10 cellular contexts compared by ENCODE assay signal in genomic region chr11:102047305-102047924, GRCh38. TPM values are rescaled to one million over a fixed set of nuclear protein-coding genes. Genes with fewer than 3 reads are reported as not detected.
DNase-seq lines count a peak whose midpoint lies in the region; ATAC-seq, FAIRE-seq and TF ChIP-seq lines count a peak whose summit lies in the region.
"Had no signal": no experiment of that assay in that cellular context is flagged by ENCODE, and none has a peak within 500 bp of the region (broad histone marks: within the 10 kb centered on the region; RNA-seq: fewer than 3 reads in every experiment).

TSS of gene CFAP300 (plus strand) at chr11:102047437. CDS start at chr11:102047471, 34 bp downstream.

- no peak for FAIRE-seq in endothelial cell of umbilical vein (lab: Jason Lieb, UNC)

- H2BK12ac ChIP-seq in mesenchymal stem cell (ENCODE audit: low read length in 2 of 2), result peak within 1 kb of the TSS; percentile 59 to 71

- no peak within 1 kb of the TSS for H3K27ac ChIP-seq in endothelial cell of umbilical vein (ENCODE audit: insufficient read depth, low read depth, low read length)
- no peak within 1 kb of the TSS for H3K27ac ChIP-seq in mesenchymal stem cell (ENCODE audit: low read length, poor library complexity, severe bottlenecking)
- H3K27ac ChIP-seq: neutrophil had no signal

- CTCF ChIA-PET in endothelial cell of umbilical vein (lab: Charles Lee), result interaction anchor here (0.7 to 1.7 kb wide), 3 partner anchors 39 to 187 kb away, joined by 3 to 6 read pairs (median 5); no protein-coding TSS in a partner anchor

- TF ChIP-seq POLR2A in endothelial cell of umbilical vein (IDR thresholded peaks at IDR 0.05; ENCODE audit: low read depth, low read length), result no peak

- H3K9ac ChIP-seq in endothelial cell of umbilical vein (replicated peaks; ENCODE audit: extremely low read depth, insufficient read depth, low read length) (no peak within 1 kb of the TSS), mesenchymal stem cell (ENCODE audit: low read length) (peak within 1 kb of the TSS; percentile 96)

- H3K4me3 ChIP-seq in endothelial cell of umbilical vein (replicated peaks in 1 of 3; ENCODE audit: insufficient read depth in 1 of 3, low read depth in 1 of 3, low read length in 3 of 3) (peak within 1 kb of the TSS; percentile 24 to 60 (median 42)), mesenchymal stem cell (ENCODE audit: insufficient read depth in 1 of 2, low read depth in 1 of 2, low read length in 2 of 2) (peak within 1 kb of the TSS; percentile 65 to 86)

- H3K9me3 ChIP-seq in endothelial cell of umbilical vein (replicated peaks; ENCODE audit: control insufficient read depth, insufficient read depth, low read length) (no peaks in the 10 kb centered on the region), mesenchymal stem cell (ENCODE audit: control insufficient read depth, low read length) (no peaks in the 10 kb centered on the region)
- H3K9me3 ChIP-seq: neutrophil had no signal

- no peaks in the 10 kb centered on the region for H3K36me3 ChIP-seq in endothelial cell of umbilical vein (ENCODE audit: control insufficient read depth in 2 of 2, extremely low read depth in 1 of 2, insufficient read depth in 2 of 2, low read length in 2 of 2)
- no peaks in the 10 kb centered on the region for H3K36me3 ChIP-seq in mesenchymal stem cell (ENCODE audit: control insufficient read depth in 1 of 2, insufficient read depth in 2 of 2, low read depth in 1 of 2, low read length in 2 of 2)
- H3K36me3 ChIP-seq: neutrophil had no signal

- ATAC-seq in GM21825 (IDR thresholded peaks at IDR 0.05; ENCODE audit: unreplicated experiment), result no peak

- dilution Hi-C loops in endothelial cell of umbilical vein (cut with MboI; ENCODE audit: extremely low pct_ligation_motif_present, low sequenced_read_pairs), result no loop called here

- peak within 1 kb of the TSS; percentile 90 to 96 for H3K18ac ChIP-seq in mesenchymal stem cell (ENCODE audit: low read depth in 1 of 2, low read length in 2 of 2)

- intact Hi-C loops in endothelial cell of umbilical vein (cut with micrococcal nuclease), result no loop called here

- peaks cover 2% of the 10 kb centered on the region for H3K79me1 ChIP-seq in mesenchymal stem cell (replicated peaks; ENCODE audit: low read length, poor library complexity, severe bottlenecking)

- H4K20me1 ChIP-seq in endothelial cell of umbilical vein (replicated peaks; ENCODE audit: control insufficient read depth, extremely low read depth, insufficient read depth, low read length), result no peaks in the 10 kb centered on the region

- TF ChIP-seq CTCF in GM20000 (IDR thresholded peaks at IDR 0.05; ENCODE audit: extremely low read depth, missing control alignments) (no peak), endothelial cell of umbilical vein (IDR thresholded peaks at IDR 0.05; ENCODE audit: extremely low read depth in 1 of 2, insufficient read depth in 1 of 2, low read depth in 1 of 2, low read length in 2 of 2) (no peak)

- 7% methylated on average over 42 of the region's 45 CpGs for WGBS in mesenchymal stem cell

- H3K14ac ChIP-seq in mesenchymal stem cell (ENCODE audit: low read length in 2 of 2), result no peak within 1 kb of the TSS

- H2AK5ac ChIP-seq in mesenchymal stem cell (ENCODE audit: low read length, severe bottlenecking), result no peak within 1 kb of the TSS

- H3K4me2 ChIP-seq in endothelial cell of umbilical vein (ENCODE audit: insufficient read depth, low read length) (peak within 1 kb of the TSS; percentile 76), mesenchymal stem cell (ENCODE audit: low read length, poor library complexity, severe bottlenecking) (peak within 1 kb of the TSS; percentile 95)

- POLR2A ChIA-PET in endothelial cell of umbilical vein (lab: Charles Lee), result no interaction called here

- peak within 1 kb of the TSS; percentile 91 for H2AFZ ChIP-seq in endothelial cell of umbilical vein (ENCODE audit: low read depth, low read length)
- H2AFZ ChIP-seq in mesenchymal stem cell (ENCODE audit: low read depth, low read length), result peak within 1 kb of the TSS; percentile 66

- DNase-seq in 8988T, result peak; percentile 83
- DNase-seq in GM20000 (ENCODE audit: low spot score), result peak; percentile 23
- peak; percentile 37 for DNase-seq in NCI-H2081 treated with DMSO at 0.1 percent for 48 hours (lab: John Stamatoyannopoulos, UW)
- DNase-seq in activated CD8-positive, alpha-beta memory T cell treated with anti-CD3 and anti-CD28 coated beads for 24 hours, result peak; percentile 61
- peak; percentile 32 for DNase-seq in endothelial cell of umbilical vein (ENCODE audit: low read depth, low spot score)
- peak; percentile 81 for DNase-seq in mesenchymal stem cell
- peak; percentile 0 to 21 (median 16) for DNase-seq in stimulated activated CD4-positive, alpha-beta T cell treated with anti-CD3 and anti-CD28 coated beads, TNF-alpha, amount 100 ng/mL, for 4 hours (ENCODE audit: low read depth in 3 of 3)
- DNase-seq: DND-41 had no signal

- H3K9me1 ChIP-seq in endothelial cell of umbilical vein (replicated peaks; ENCODE audit: control insufficient read depth, extremely low read depth, insufficient read depth, low read length), result no peaks in the 10 kb centered on the region

- H2BK5ac ChIP-seq in mesenchymal stem cell (ENCODE audit: low read depth, low read length, poor library complexity, severe bottlenecking), result no peak within 1 kb of the TSS

- peaks cover 15% of the 10 kb centered on the region for H3K4me1 ChIP-seq in endothelial cell of umbilical vein (ENCODE audit: control insufficient read depth, extremely low read depth, insufficient read depth, low read length)
- peaks cover 1% of the 10 kb centered on the region for H3K4me1 ChIP-seq in mesenchymal stem cell (ENCODE audit: control insufficient read depth, insufficient read depth, low read depth, low read length)

- H3K27me3 ChIP-seq in endothelial cell of umbilical vein (ENCODE audit: control insufficient read depth in 2 of 2, insufficient read depth in 2 of 2, low read length in 2 of 2), result no peaks in the 10 kb centered on the region
- H3K27me3 ChIP-seq in mesenchymal stem cell (ENCODE audit: control insufficient read depth in 1 of 2, insufficient read depth in 1 of 2, low read length in 2 of 2), result no peaks in the 10 kb centered on the region

- peak within 1 kb of the TSS; percentile 53 for H4K91ac ChIP-seq in mesenchymal stem cell (ENCODE audit: low read length)

- H3K4ac ChIP-seq in mesenchymal stem cell (ENCODE audit: low read depth in 1 of 2, low read length in 2 of 2), result peak within 1 kb of the TSS in 1 of 2 experiments; percentile 73

- peak within 1 kb of the TSS in 1 of 2 experiments; percentile 83 for H3K23ac ChIP-seq in mesenchymal stem cell (ENCODE audit: low read length in 2 of 2)

- H4K8ac ChIP-seq in mesenchymal stem cell (ENCODE audit: low read length), result peak within 1 kb of the TSS; percentile 91

- no TSS peak for BruUV-seq in endothelial cell of umbilical vein (replicated peaks; lab: Mats Ljungman, UMichigan)

- peak within 1 kb of the TSS; percentile 74 for H2BK15ac ChIP-seq in mesenchymal stem cell (ENCODE audit: low read depth, poor library complexity, severe bottlenecking)

- peak within 1 kb of the TSS; percentile 92 for H2BK120ac ChIP-seq in mesenchymal stem cell (ENCODE audit: low read depth, low read length)

- no peaks in the 10 kb centered on the region for H3K79me2 ChIP-seq in endothelial cell of umbilical vein (ENCODE audit: control insufficient read depth, insufficient read depth, low read length)

TF ChIP-seq in endothelial cell of umbilical vein, 7 proteins besides CTCF, POLR2A, EP300 and RAD21:
- no peak for TF ChIP-seq FOS (IDR thresholded peaks at IDR 0.05; ENCODE audit: borderline replicate concordance, insufficient read depth, low read length)
- TF ChIP-seq MAX (IDR thresholded peaks at IDR 0.05; ENCODE audit: insufficient read depth, insufficient read length), result peak; percentile 9
- TF ChIP-seq GATA2 (IDR thresholded peaks at IDR 0.05; ENCODE audit: insufficient read depth, insufficient read length, low read depth, low read length), result no peak

RNA-seq across cellular contexts. Expression of gene CFAP300, which starts in this region (rescaled TPM):
- total RNA-seq in endothelial cell of umbilical vein, result not detected in 2 replicates
- polyA plus RNA-seq in endothelial cell of umbilical vein, result 0.03 and 0.07 TPM in 2 replicates
- polyA plus RNA-seq in endothelial cell of umbilical vein (2011; cell fraction: cytosol; rRNA removed), result 0.06 TPM in 1 of 2 replicates, not detected in the other
- 0.12 TPM in 1 of 2 replicates, not detected in the other for polyA plus RNA-seq in endothelial cell of umbilical vein (2011; cell fraction: nucleus; rRNA removed)
- 0.16 and 0.60 TPM in 2 replicates for polyA plus RNA-seq in endothelial cell of umbilical vein (2012)
- not detected in 2 replicates for polyA minus RNA-seq in endothelial cell of umbilical vein
- polyA minus RNA-seq in endothelial cell of umbilical vein (2011; cell fraction: cytosol; rRNA and poly(A)+ RNA removed), result not detected
- polyA minus RNA-seq in endothelial cell of umbilical vein (2011; cell fraction: nucleus; rRNA and poly(A)+ RNA removed), result not detected in 2 replicates
- polyA plus RNA-seq in mesenchymal stem cell (2013, experiment 1 of 2), result 1.9 TPM
- 2.2 TPM for polyA plus RNA-seq in mesenchymal stem cell (2013, experiment 2 of 2)

Comparison
In these comparisons a context has a peak if more than half of its experiments do, and no peak if none do; other contexts are left out.
1. Peak in DNase-seq, H3K4me3 ChIP-seq and H3K4me2 ChIP-seq in endothelial cell of umbilical vein; RNA of the gene not detected or under 1 TPM.
2. DNase-seq: peak in every context shown above with its lines; median percentile 83 in 8988T; 81 in mesenchymal stem cell; 61 in activated CD8-positive, alpha-beta memory T cell treated with anti-CD3 and anti-CD28 coated beads for 24 hours; 37 in NCI-H2081 treated with DMSO at 0.1 percent for 48 hours; 32 in endothelial cell of umbilical vein; 23 in GM20000; 16 in stimulated activated CD4-positive, alpha-beta T cell treated with anti-CD3 and anti-CD28 coated beads, TNF-alpha, amount 100 ng/mL, for 4 hours.